13 cellular contexts compared by ENCODE assay signal in genomic region chr15:40908095-40908494, GRCh38. TPM values are rescaled to one million over a fixed set of nuclear protein-coding genes. Genes with fewer than 3 reads are reported as not detected.
DNase-seq lines count a peak whose midpoint lies in the region; ATAC-seq and TF ChIP-seq lines count a peak whose summit lies in the region.
"Had no signal": no experiment of that assay in that cellular context is flagged by ENCODE, and none has a peak within 500 bp of the region (broad histone marks: within the 10 kb centered on the region; RNA-seq: fewer than 3 reads in every experiment).

No MANE protein-coding gene starts in this region.

- no peak for ATAC-seq in GM18909 (IDR thresholded peaks at IDR 0.05; ENCODE audit: poor library complexity, unreplicated experiment)

- peak overlapping the region; percentile 99 for H3K4me2 ChIP-seq in KMS-11

- H4K20me1 ChIP-seq in KMS-11 (ENCODE audit: insufficient read depth), result no peaks in the 10 kb centered on the region

- no peaks in the 10 kb centered on the region for H3K9me3 ChIP-seq in duodenal mucosa (ENCODE audit: control insufficient read depth in 1 of 2, low read length in 2 of 2)
- H3K9me3 ChIP-seq: adrenal gland had no signal

- no peaks in the 10 kb centered on the region for H3K36me3 ChIP-seq in KMS-11 (ENCODE audit: insufficient read depth)
- peaks cover 8% of the 10 kb centered on the region in 2 donors for H3K36me3 ChIP-seq in duodenal mucosa (ENCODE audit: control insufficient read depth in 1 of 2, insufficient read depth in 2 of 2, low read length in 2 of 2)

- peaks cover 13% of the 10 kb centered on the region for H3K4me1 Mint-ChIP-seq in progenitor cell of endocrine pancreas (ENCODE audit: low read depth)

- no peaks in the 10 kb centered on the region for H3K9me3 Mint-ChIP-seq in progenitor cell of endocrine pancreas (ENCODE audit: low read depth)

- no peak overlapping the region for H3K4me3 Mint-ChIP-seq in progenitor cell of endocrine pancreas (ENCODE audit: low read depth)

- H3K27ac Mint-ChIP-seq in progenitor cell of endocrine pancreas, result peak overlapping the region; percentile 74

- no peaks in the 10 kb centered on the region for H3K27me3 Mint-ChIP-seq in progenitor cell of endocrine pancreas

- H3K36me3 Mint-ChIP-seq in progenitor cell of endocrine pancreas (ENCODE audit: insufficient read depth), result peaks cover 7% of the 10 kb centered on the region

- no peak for TF ChIP-seq CTCF in KMS-11 (conservative IDR thresholded peaks at IDR 0.05; ENCODE audit: low read depth, low read length)
- no peak for TF ChIP-seq CTCF in progenitor cell of endocrine pancreas (IDR thresholded peaks at IDR 0.05; ENCODE audit: unreplicated experiment)

- intact Hi-C loops in head of caudate nucleus (cut with DNase I), result loop anchor here (5.0 to 10.0 kb wide), 2 partner anchors 109 to 277 kb away; no protein-coding TSS in a partner anchor

- H2AFZ ChIP-seq in KMS-11 (ENCODE audit: low read depth), result peak overlapping the region; percentile 98; the same call in 1 of the 2 replicates

- peak; percentile 11 for DNase-seq in NCI-H146 (lab: John Stamatoyannopoulos, UW)
- no peak for DNase-seq in NCI-H146 treated with DMSO at 0.1 percent for 48 hours (lab: John Stamatoyannopoulos, UW; ENCODE audit: unreplicated experiment)
- no peak for DNase-seq in progenitor cell of endocrine pancreas (ENCODE audit: low spot score, unreplicated experiment)
- no peak for DNase-seq in SIG-M5 (lab: John Stamatoyannopoulos, UW)
- no peak for DNase-seq in head of caudate nucleus
- DNase-seq: NCI-H1417 treated with DMSO at 0.1 percent for 48 hours, NCI-H82 had no signal

- no peak overlapping the region for H3K9ac ChIP-seq in KMS-11
- peak overlapping the region in 1 of 2 donors; percentile 47 for H3K9ac ChIP-seq in duodenal mucosa (ENCODE audit: low read depth in 1 of 2, low read length in 2 of 2)

- H3K4me3 ChIP-seq in KMS-11 (IDR thresholded peaks at IDR 0.05; ENCODE audit: insufficient read depth, low read depth, low read length) (no peak overlapping the region), duodenal mucosa (ENCODE audit: low read depth in 1 of 2, low read length in 2 of 2) (peak overlapping the region in 1 of 2 donors; percentile 74)
- H3K4me3 ChIP-seq: adrenal gland had no signal

- peak overlapping the region; percentile 53; the same call in 1 of the 2 replicates for H3K27ac ChIP-seq in KMS-11
- H3K27ac ChIP-seq in duodenal mucosa (ENCODE audit: low read depth, low read length), result peak overlapping the region; percentile 95

- no peaks in the 10 kb centered on the region for H3K27me3 ChIP-seq in KMS-11 (ENCODE audit: insufficient read depth, low read depth)
- no peaks in the 10 kb centered on the region for H3K27me3 ChIP-seq in duodenal mucosa (ENCODE audit: control insufficient read depth in 1 of 2, insufficient read depth in 2 of 2, low read length in 2 of 2)
- H3K27me3 ChIP-seq: adrenal gland had no signal

- no peaks in the 10 kb centered on the region for H3K79me2 ChIP-seq in KMS-11 (ENCODE audit: insufficient read depth, low read depth)

- H3K4me1 ChIP-seq in KMS-11 (ENCODE audit: low read depth, poor library complexity, severe bottlenecking) (peaks cover 40% of the 10 kb centered on the region), duodenal mucosa (ENCODE audit: control insufficient read depth in 1 of 2, insufficient read depth in 2 of 2, low read length in 2 of 2) (peaks cover 43 to 68% of the 10 kb centered on the region in 2 donors)

RNA-seq across cellular contexts. Expression of gene VPS18, which starts 13.8 kb away (rescaled TPM):
- total RNA-seq in progenitor cell of endocrine pancreas, result 27.4 and 28.9 TPM in 2 replicates

RNA-seq across cellular contexts. Expression of gene DLL4, which starts 21.0 kb away (rescaled TPM):
- 6.2 and 6.5 TPM in 2 replicates for total RNA-seq in progenitor cell of endocrine pancreas

RNA-seq across cellular contexts. Expression of gene RHOV, which starts 34.1 kb away (rescaled TPM):
- 4.4 and 5.1 TPM in 2 replicates for total RNA-seq in progenitor cell of endocrine pancreas
- total RNA-seq: mesenteric fat pad, pulmonary artery endothelial cell had no signal

RNA-seq across cellular contexts. Expression of gene CHAC1, which starts 45.2 kb away (rescaled TPM):
- 14.4 and 18.1 TPM in 2 replicates for total RNA-seq in progenitor cell of endocrine pancreas
